In genomic region chr21:29748391-29749167, GRCh38 we compare ENCODE assay signal across 13 cellular contexts.
"Had no signal": no experiment of that assay in that cellular context is flagged by ENCODE, and none has a peak within 500 bp of the region (broad histone marks: within the 10 kb centered on the region; RNA-seq: fewer than 3 reads in every experiment).

No MANE protein-coding gene starts in this region.

- H3K36me3 ChIP-seq: right lobe of liver, spleen, transverse colon had no signal

- H3K27me3 Mint-ChIP-seq: activated naive CD8-positive, alpha-beta T cell treated with anti-CD3 and anti-CD28 coated beads, Interleukin-2, amount 10 ng/mL, durations not matched to agents 7 days and 5 days; stimulated activated memory B cell treated with anti-CD40 and anti-IgM and Interleukin-4, amounts not matched to agents 10 μg/mL and 1 μg/mL and 100 μg/mL, for 72 hours had no signal

- H3K36me3 Mint-ChIP-seq: activated naive CD8-positive, alpha-beta T cell treated with anti-CD3 and anti-CD28 coated beads, Interleukin-2, amount 10 ng/mL, durations not matched to agents 7 days and 5 days; stimulated activated memory B cell treated with anti-CD40 and anti-IgM and Interleukin-4, amounts not matched to agents 10 μg/mL and 1 μg/mL and 100 μg/mL, for 72 hours had no signal

- H3K4me3 ChIP-seq: right lobe of liver, spleen, transverse colon had no signal

- FAIRE-seq: endometrium, keratinocyte had no signal

- H3K9me3 Mint-ChIP-seq: activated naive CD8-positive, alpha-beta T cell treated with anti-CD3 and anti-CD28 coated beads, Interleukin-2, amount 10 ng/mL, durations not matched to agents 7 days and 5 days; stimulated activated memory B cell treated with anti-CD40 and anti-IgM and Interleukin-4, amounts not matched to agents 10 μg/mL and 1 μg/mL and 100 μg/mL, for 72 hours had no signal

- H3K4me1 ChIP-seq: foreskin keratinocyte, right lobe of liver, spleen, transverse colon had no signal

- H3K4me1 Mint-ChIP-seq: activated naive CD8-positive, alpha-beta T cell treated with anti-CD3 and anti-CD28 coated beads, Interleukin-2, amount 10 ng/mL, durations not matched to agents 7 days and 5 days; stimulated activated memory B cell treated with anti-CD40 and anti-IgM and Interleukin-4, amounts not matched to agents 10 μg/mL and 1 μg/mL and 100 μg/mL, for 72 hours had no signal

- H3K27ac Mint-ChIP-seq: activated CD8-positive, alpha-beta T cell treated with anti-CD3 and anti-CD28 coated beads, Interleukin-2, amount 10 ng/mL, durations not matched to agents 7 days and 5 days; activated naive CD8-positive, alpha-beta T cell treated with anti-CD3 and anti-CD28 coated beads, Interleukin-2, amount 10 ng/mL, durations not matched to agents 7 days and 5 days; stimulated activated memory B cell treated with anti-CD40 and anti-IgM and Interleukin-4, amounts not matched to agents 10 μg/mL and 1 μg/mL and 100 μg/mL, for 72 hours had no signal

- H3K9me3 ChIP-seq: right lobe of liver, spleen, transverse colon had no signal

- DNase-seq: activated CD8-positive, alpha-beta memory T cell treated with anti-CD3 and anti-CD28 coated beads, Interleukin-2, amount 50 U/mL, for 48 hours; activated CD8-positive, alpha-beta T cell treated with anti-CD3 and anti-CD28 coated beads, Interleukin-2, amount 10 ng/mL, durations not matched to agents 7 days and 5 days; activated naive CD8-positive, alpha-beta T cell treated with anti-CD3 and anti-CD28 coated beads, Interleukin-2, amount 10 ng/mL, durations not matched to agents 7 days and 5 days; cerebellar nuclear complex; foreskin keratinocyte; right lobe of liver; spleen; stimulated activated CD4-positive, alpha-beta T cell treated with anti-CD3 and anti-CD28 coated beads, Interleukin-1b, Interleukin-23, amount 100 ng/mL, for 48 hours; T-helper 9 cell; transverse colon had no signal

- H3K27ac ChIP-seq: foreskin keratinocyte, right lobe of liver, spleen, transverse colon had no signal

- H3K4me3 Mint-ChIP-seq: activated CD8-positive, alpha-beta T cell treated with anti-CD3 and anti-CD28 coated beads, Interleukin-2, amount 10 ng/mL, durations not matched to agents 7 days and 5 days; activated naive CD8-positive, alpha-beta T cell treated with anti-CD3 and anti-CD28 coated beads, Interleukin-2, amount 10 ng/mL, durations not matched to agents 7 days and 5 days; stimulated activated memory B cell treated with anti-CD40 and anti-IgM and Interleukin-4, amounts not matched to agents 10 μg/mL and 1 μg/mL and 100 μg/mL, for 72 hours had no signal

- H3K27me3 ChIP-seq: right lobe of liver, spleen, transverse colon had no signal
